22 cellular contexts compared by ENCODE assay signal in genomic region chr12:107179883-107180282, GRCh38.
"Had no signal": no experiment of that assay in that cellular context is flagged by ENCODE, and none has a peak within 500 bp of the region (broad histone marks: within the 10 kb centered on the region; RNA-seq: fewer than 3 reads in every experiment).

No MANE protein-coding gene starts in this region.

- H3K36me3 Mint-ChIP-seq: activated CD4-positive, alpha-beta memory T cell treated with anti-CD3 and anti-CD28 coated beads for 36 hours; memory B cell; T-cell had no signal

- H3K27ac ChIP-seq: brain microvascular endothelial cell, gastroesophageal sphincter, left ventricle myocardium inferior, right atrium auricular region, SK-N-MC, skin epidermis, upper lobe of right lung had no signal

- H3K9me3 ChIP-seq: right atrium auricular region, upper lobe of right lung had no signal

- H3K4me3 ChIP-seq: gastroesophageal sphincter, left ventricle myocardium inferior, right atrium auricular region, SK-N-MC, skin epidermis, upper lobe of right lung had no signal

- H3K27me3 ChIP-seq: brain microvascular endothelial cell, right atrium auricular region had no signal

- H3K4me1 Mint-ChIP-seq: memory B cell had no signal

- H3K27ac Mint-ChIP-seq: activated CD4-positive, alpha-beta memory T cell treated with anti-CD3 and anti-CD28 coated beads for 36 hours; activated naive CD4-positive, alpha-beta T cell treated with anti-CD3 and anti-CD28 coated beads, Interleukin-2, amount 50 U/mL, for 72 hours; dendritic cell treated with granulocyte-macrophage colony-stimulating factor and Interleukin-4, amounts not matched to agents 40 ng/mL and 50 ng/mL, for 4 days; memory B cell; T-cell had no signal

- DNase-seq: activated CD4-positive, alpha-beta memory T cell treated with anti-CD3 and anti-CD28 coated beads for 36 hours; activated CD4-positive, alpha-beta T cell treated with anti-CD3 and anti-CD28 coated beads for 1 hour; activated gamma-delta T cell; activated T-cell treated with anti-CD3 and anti-CD28 coated beads, Interleukin-2, amount 50 U/mL, for 48 hours; anterior cingulate cortex; brain microvascular endothelial cell; cerebellar nuclear complex; effector memory CD4-positive, alpha-beta T cell; left ventricle myocardium inferior; naive thymus-derived CD8-positive, alpha-beta T cell; stimulated activated CD4-positive, alpha-beta T cell treated with anti-CD3 and anti-CD28 coated beads, Interleukin-4, amount 100 ng/mL, for 24 hours; stimulated activated naive CD4-positive, alpha-beta T cell treated with Interleukin-2 at 50 U/mL for 16 hours; T-cell; T1000; upper lobe of right lung had no signal

- H3K36me3 ChIP-seq: brain microvascular endothelial cell, gastroesophageal sphincter, left ventricle myocardium inferior, right atrium auricular region, upper lobe of right lung had no signal

- H3K4me1 ChIP-seq: gastroesophageal sphincter, left ventricle myocardium inferior, right atrium auricular region, upper lobe of right lung had no signal

- H3K4me3 Mint-ChIP-seq: activated CD4-positive, alpha-beta memory T cell treated with anti-CD3 and anti-CD28 coated beads for 36 hours; dendritic cell treated with granulocyte-macrophage colony-stimulating factor and Interleukin-4, amounts not matched to agents 40 ng/mL and 50 ng/mL, for 4 days; memory B cell; naive thymus-derived CD8-positive, alpha-beta T cell; T-cell had no signal

- ATAC-seq: activated naive CD4-positive, alpha-beta T cell treated with anti-CD3 and anti-CD28 coated beads, Interleukin-2, amount 50 U/mL, for 72 hours; gastroesophageal sphincter; naive thymus-derived CD8-positive, alpha-beta T cell; T-cell; upper lobe of right lung had no signal
